21 cellular contexts compared by ENCODE assay signal in genomic region chr9:69028754-69029153, GRCh38. TPM values are rescaled to one million over a fixed set of nuclear protein-coding genes. Genes with fewer than 3 reads are reported as not detected.
DNase-seq lines count a peak whose midpoint lies in the region; ATAC-seq, FAIRE-seq and TF ChIP-seq lines count a peak whose summit lies in the region.
"Had no signal": no experiment of that assay in that cellular context is flagged by ENCODE, and none has a peak within 500 bp of the region (broad histone marks: within the 10 kb centered on the region; RNA-seq: fewer than 3 reads in every experiment).

No MANE protein-coding gene starts in this region.

- peak; percentile 68 for ATAC-seq in CD8-positive, alpha-beta T cell
- ATAC-seq: mucosa of descending colon, Panc1 had no signal

- peaks cover 14% of the 10 kb centered on the region for H3F3A ChIP-seq in Loucy (ENCODE audit: low read depth)

- H3K9ac ChIP-seq in Loucy (ENCODE audit: low read depth, low read length, poor library complexity, severe bottlenecking) (no peak overlapping the region), kidney (ENCODE audit: low read length in 2 of 2) (no peak overlapping the region)
- H3K9ac ChIP-seq: parathyroid adenoma had no signal

- H3K4me1 Mint-ChIP-seq in CD8-positive, alpha-beta T cell (ENCODE audit: low read depth) = peaks cover 38% of the 10 kb centered on the region
- H3K4me1 Mint-ChIP-seq in activated CD4-positive, alpha-beta memory T cell treated with anti-CD3 and anti-CD28 coated beads for 36 hours (ENCODE audit: low read depth) = peaks cover 32% of the 10 kb centered on the region
- peaks cover 38 to 49% of the 10 kb centered on the region in 2 donors for H3K4me1 Mint-ChIP-seq in immature natural killer cell

- peak overlapping the region; percentile 80 for H3K4me2 ChIP-seq in Loucy (ENCODE audit: low read depth, low read length, poor library complexity, severe bottlenecking)

- peaks cover 35% of the 10 kb centered on the region for H3K4me1 ChIP-seq in CD8-positive, alpha-beta T cell (ENCODE audit: insufficient read depth, low read length)
- H3K4me1 ChIP-seq in Loucy (ENCODE audit: insufficient read depth, low read length, poor library complexity, severe bottlenecking) (peaks cover 55% of the 10 kb centered on the region), kidney (ENCODE audit: control insufficient read depth in 1 of 2, insufficient read depth in 1 of 2, low read depth in 1 of 2, low read length in 2 of 2) (no peaks in the 10 kb centered on the region)
- H3K4me1 ChIP-seq: parathyroid adenoma, testis had no signal

- no peaks in the 10 kb centered on the region for H3K36me3 ChIP-seq in CD8-positive, alpha-beta T cell (ENCODE audit: insufficient read depth, low read length)
- H3K36me3 ChIP-seq in Loucy (ENCODE audit: insufficient read depth, low read length) = no peaks in the 10 kb centered on the region; the same call in 1 of the 2 replicates
- H3K36me3 ChIP-seq in kidney (ENCODE audit: control insufficient read depth in 1 of 2, insufficient read depth in 2 of 2, low read length in 2 of 2) = no peaks in the 10 kb centered on the region

- no peak for TF ChIP-seq CTCF in CD8-positive, alpha-beta T cell (IDR thresholded peaks at IDR 0.05)
- TF ChIP-seq CTCF in Loucy (conservative IDR thresholded peaks at IDR 0.05; ENCODE audit: low read length) (no peak), kidney (IDR thresholded peaks at IDR 0.05; ENCODE audit: borderline replicate concordance, extremely low read depth, insufficient read depth) (no peak)

- CTCF ChIA-PET in CD8-positive, alpha-beta T cell (lab: Charles Lee) = interaction anchor here (1.0 to 1.8 kb wide), 5 partner anchors 9 to 445 kb away, joined by 4 to 9 read pairs (median 6); no protein-coding TSS in a partner anchor
- CTCF ChIA-PET in activated CD4-positive, alpha-beta memory T cell treated with anti-CD3 and anti-CD28 coated beads for 36 hours (lab: Charles Lee) = interaction anchor here (0.6 to 1.7 kb wide), 6 partner anchors 20 to 446 kb away, joined by 3 to 6 read pairs (median 3); no protein-coding TSS in a partner anchor

- H3K27ac Mint-ChIP-seq in CD8-positive, alpha-beta T cell = peak overlapping the region; percentile 41
- no peak overlapping the region for H3K27ac Mint-ChIP-seq in activated CD4-positive, alpha-beta memory T cell treated with anti-CD3 and anti-CD28 coated beads for 36 hours
- peak overlapping the region; percentile 57 to 89 (median 84) for H3K27ac Mint-ChIP-seq in immature natural killer cell

- DNase-seq in CD8-positive, alpha-beta T cell = peak in 4 of 7 experiments; percentile 24 to 64 (median 38)
- DNase-seq in activated CD4-positive, alpha-beta memory T cell treated with anti-CD3 and anti-CD28 coated beads for 36 hours = peak; percentile 46
- DNase-seq in immature natural killer cell (peak; percentile 38 to 61 (median 54)), GM19240 (ENCODE audit: insufficient read length, low spot score) (no peak), kidney (no peak), NCI-H2196 (lab: John Stamatoyannopoulos, UW; ENCODE audit: unreplicated experiment) (no peak)
- DNase-seq: activated CD8-positive, alpha-beta memory T cell treated with anti-CD3 and anti-CD28 coated beads for 24 hours; amygdala; EL; mucosa of descending colon; NCI-H1930; NCI-H526; small intestine; testis had no signal

- no peak for FAIRE-seq in kidney (lab: Jason Lieb, UNC)
- FAIRE-seq: colon, GM12891, small intestine had no signal

- H3K9me3 Mint-ChIP-seq in CD8-positive, alpha-beta T cell = peaks cover 6% of the 10 kb centered on the region
- peaks cover 6% of the 10 kb centered on the region for H3K9me3 Mint-ChIP-seq in activated CD4-positive, alpha-beta memory T cell treated with anti-CD3 and anti-CD28 coated beads for 36 hours
- H3K9me3 Mint-ChIP-seq in immature natural killer cell = peaks cover 0 to 3% (median 0%) of the 10 kb centered on the region in 6 donors

- H2AFZ ChIP-seq in Loucy (ENCODE audit: low read length) = no peak overlapping the region
- H2AFZ ChIP-seq: parathyroid adenoma had no signal

- POLR2A ChIA-PET in CD8-positive, alpha-beta T cell (lab: Charles Lee) = interaction anchor here (0.6 to 0.8 kb wide), 2 partner anchors 9 to 19 kb away, joined by 3 to 4 read pairs; no protein-coding TSS in a partner anchor
- POLR2A ChIA-PET in activated CD4-positive, alpha-beta memory T cell treated with anti-CD3 and anti-CD28 coated beads for 36 hours (lab: Charles Lee) = no interaction called here

- H3K9me2 ChIP-seq in Loucy (replicated peaks; ENCODE audit: low read depth, low read length) = no peaks in the 10 kb centered on the region

- H3K27me3 ChIP-seq in CD8-positive, alpha-beta T cell (ENCODE audit: insufficient read depth, low read length) = no peaks in the 10 kb centered on the region
- H3K27me3 ChIP-seq in Loucy (ENCODE audit: insufficient read depth, low read length, poor library complexity, severe bottlenecking) = no peaks in the 10 kb centered on the region
- H3K27me3 ChIP-seq: testis had no signal

- H3K27me3 Mint-ChIP-seq in CD8-positive, alpha-beta T cell (ENCODE audit: low read depth) = no peaks in the 10 kb centered on the region
- H3K27me3 Mint-ChIP-seq in activated CD4-positive, alpha-beta memory T cell treated with anti-CD3 and anti-CD28 coated beads for 36 hours = no peaks in the 10 kb centered on the region
- H3K27me3 Mint-ChIP-seq in immature natural killer cell (ENCODE audit: low read depth in 3 of 3) = peaks cover 0 to 2% (median 1%) of the 10 kb centered on the region in 3 donors

- peak overlapping the region; percentile 37 for H3K4me3 Mint-ChIP-seq in CD8-positive, alpha-beta T cell
- H3K4me3 Mint-ChIP-seq in activated CD4-positive, alpha-beta memory T cell treated with anti-CD3 and anti-CD28 coated beads for 36 hours = no peak overlapping the region
- H3K4me3 Mint-ChIP-seq in immature natural killer cell = peak overlapping the region; percentile 63 to 81 (median 68)

- intact Hi-C loops in CD8-positive, alpha-beta T cell (cut with DNase I, micrococcal nuclease) = no loop called here
- intact Hi-C loops in activated CD4-positive, alpha-beta memory T cell treated with anti-CD3 and anti-CD28 coated beads for 36 hours (cut with micrococcal nuclease) = loop anchor here (5.0 kb wide), 2 partner anchors 251 to 321 kb away; partner anchors contain the start of gene PIP5K1B
- intact Hi-C loops in kidney (cut with DNase I) = no loop called here

- no peaks in the 10 kb centered on the region for H3K9me3 ChIP-seq in CD8-positive, alpha-beta T cell (ENCODE audit: low read length)
- peaks cover 7% of the 10 kb centered on the region; the same call in 1 of the 2 replicates for H3K9me3 ChIP-seq in Loucy (ENCODE audit: insufficient read depth, low read depth, low read length)
- H3K9me3 ChIP-seq in kidney (ENCODE audit: control insufficient read depth in 1 of 2, low read length in 2 of 2) = peaks cover 0 to 4% of the 10 kb centered on the region in 2 donors
- H3K9me3 ChIP-seq: testis had no signal

- H3K4me3 ChIP-seq in CD8-positive, alpha-beta T cell (ENCODE audit: low read depth, low read length) = no peak overlapping the region
- peak overlapping the region; percentile 52 for H3K4me3 ChIP-seq in Loucy (ENCODE audit: low read length, poor library complexity, severe bottlenecking)
- no peak overlapping the region for H3K4me3 ChIP-seq in kidney (ENCODE audit: low read length in 2 of 2)
- H3K4me3 ChIP-seq: mucosa of descending colon, testis had no signal

- no peaks in the 10 kb centered on the region for H4K20me1 ChIP-seq in Loucy (ENCODE audit: insufficient read depth, low read length, poor library complexity, severe bottlenecking)

- no peaks in the 10 kb centered on the region for H3K36me3 Mint-ChIP-seq in CD8-positive, alpha-beta T cell
- H3K36me3 Mint-ChIP-seq in activated CD4-positive, alpha-beta memory T cell treated with anti-CD3 and anti-CD28 coated beads for 36 hours = no peaks in the 10 kb centered on the region
- no peaks in the 10 kb centered on the region for H3K36me3 Mint-ChIP-seq in immature natural killer cell

- H3K79me2 ChIP-seq in Loucy (ENCODE audit: insufficient read depth, low read length) = no peaks in the 10 kb centered on the region
- H3K79me2 ChIP-seq: parathyroid adenoma had no signal

- H3K27ac ChIP-seq in CD8-positive, alpha-beta T cell (ENCODE audit: low read depth, low read length) = no peak overlapping the region
- H3K27ac ChIP-seq in kidney (ENCODE audit: low read depth in 2 of 2, low read length in 2 of 2) = no peak overlapping the region
- H3K27ac ChIP-seq: parathyroid adenoma, testis had no signal

RNA-seq across cellular contexts. Expression of gene FXN, which starts 6.8 kb away (rescaled TPM):
- 10 to 100 TPM in 1 of 2 experiments, 1 to 10 TPM in 1; 9.7 to 13.1 TPM for total RNA-seq in CD8-positive, alpha-beta T cell
- total RNA-seq in activated CD4-positive, alpha-beta memory T cell treated with anti-CD3 and anti-CD28 coated beads for 36 hours = 10 to 100 TPM; 14.1 to 15.2 TPM
- 10 to 100 TPM; 46.3 to 68.9 (median 59.1) TPM for polyA plus RNA-seq in immature natural killer cell
- 12.9 TPM for total RNA-seq in kidney
- polyA plus RNA-seq in kidney (ENCODE audit: insufficient read depth, low read depth, low replicate concordance) = 21.1 TPM

RNA-seq across cellular contexts. Expression of gene PRKACG, which starts 14.8 kb away (rescaled TPM):
- not detected for total RNA-seq in CD8-positive, alpha-beta T cell
- total RNA-seq in activated CD4-positive, alpha-beta memory T cell treated with anti-CD3 and anti-CD28 coated beads for 36 hours = not detected
- polyA plus RNA-seq in immature natural killer cell (not detected), kidney (ENCODE audit: insufficient read depth, low read depth, low replicate concordance) (not detected)
- not detected for total RNA-seq in kidney
- total RNA-seq: epithelial cell of proximal tubule, mucosa of descending colon had no signal
- polyA plus RNA-seq: BJ, small intestine had no signal

Comparison
In these comparisons a context has a peak if more than half of its experiments do, and no peak if none do; other contexts are left out.
1. DNase-seq: peak in CD8-positive, alpha-beta T cell (4 of 7), activated CD4-positive, alpha-beta memory T cell treated with anti-CD3 and anti-CD28 coated beads for 36 hours (single experiment) and immature natural killer cell (3 of 3); none in GM19240 (single experiment), kidney (single experiment) and NCI-H2196 (single experiment).